Comparison of ENCODE assay signal across 26 cellular contexts in genomic region chr7:149184274-149184673, GRCh38.
"Had no signal": no experiment of that assay in that cellular context is flagged by ENCODE, and none has a peak within 500 bp of the region (broad histone marks: within the 10 kb centered on the region; RNA-seq: fewer than 3 reads in every experiment).

No MANE protein-coding gene starts in this region.

- H3K36me3 Mint-ChIP-seq: natural killer cell had no signal

- H3K27ac ChIP-seq: left ventricle myocardium inferior, parathyroid adenoma, right atrium auricular region, right lobe of liver, stomach, testis, thyroid gland, transverse colon, upper lobe of left lung, vagina had no signal

- H3K4me1 Mint-ChIP-seq: immature natural killer cell, natural killer cell, neural crest cell had no signal

- H3K79me2 ChIP-seq: parathyroid adenoma had no signal

- ATAC-seq: natural killer cell; right lobe of liver; stimulated activated naive B cell treated with anti-CD40 and anti-IgM and Interleukin-4, amounts not matched to agents 10 μg/mL and 1 μg/mL and 100 μg/mL, for 72 hours; stimulated activated naive CD8-positive, alpha-beta T cell treated with anti-CD3 and anti-CD28 coated beads, Interleukin-15, Interleukin-2, amounts not matched to agents 100 U/mL and 50 U/mL, for 24 hours had no signal

- H3K9ac ChIP-seq: parathyroid adenoma had no signal

- H3K27ac Mint-ChIP-seq: mesothelial cell of epicardium; natural killer cell; progenitor cell of endocrine pancreas; stimulated activated naive B cell treated with anti-CD40 and anti-IgM and Interleukin-4, amounts not matched to agents 10 μg/mL and 1 μg/mL and 100 μg/mL, for 72 hours had no signal

- H3K9me3 Mint-ChIP-seq: immature natural killer cell; mesothelial cell of epicardium; naive B cell; natural killer cell; neural crest cell; stimulated activated naive B cell treated with anti-CD40 and anti-IgM and Interleukin-4, amounts not matched to agents 10 μg/mL and 1 μg/mL and 100 μg/mL, for 72 hours had no signal

- H3K4me1 ChIP-seq: parathyroid adenoma, right lobe of liver, testis, thyroid gland had no signal

- H3K9me3 ChIP-seq: left ventricle myocardium inferior, right atrium auricular region, right lobe of liver, stomach, testis, thyroid gland, transverse colon, upper lobe of left lung, vagina had no signal

- FAIRE-seq: islet of Langerhans had no signal

- H2AFZ ChIP-seq: parathyroid adenoma had no signal

- H3K27me3 ChIP-seq: right atrium auricular region, right lobe of liver, stomach, testis, thyroid gland, transverse colon, upper lobe of left lung, vagina had no signal

- H3K4me2 ChIP-seq: smooth muscle cell had no signal

- H3K4me3 Mint-ChIP-seq: immature natural killer cell; mesothelial cell of epicardium; naive B cell; natural killer cell; neural crest cell; stimulated activated naive B cell treated with anti-CD40 and anti-IgM and Interleukin-4, amounts not matched to agents 10 μg/mL and 1 μg/mL and 100 μg/mL, for 72 hours had no signal

- DNase-seq: hypothalamus; immature natural killer cell; left ventricle myocardium inferior; mesendoderm; naive B cell; natural killer cell; nucleus accumbens; right lobe of liver; stimulated activated CD4-positive, alpha-beta T cell treated with anti-CD3 and anti-CD28 coated beads, Interleukin-1b, Interleukin-23, amount 100 ng/mL, for 48 hours; stimulated activated CD4-positive, alpha-beta T cell treated with anti-CD3 and anti-CD28 coated beads, Interleukin-4, amount 100 ng/mL, for 1 hour; stimulated activated naive B cell treated with anti-CD40 and anti-IgM and Interleukin-4, amounts not matched to agents 10 μg/mL and 1 μg/mL and 100 μg/mL, for 72 hours; stimulated activated naive CD8-positive, alpha-beta T cell treated with anti-CD3 and anti-CD28 coated beads, Interleukin-15, Interleukin-2, amounts not matched to agents 100 U/mL and 50 U/mL, for 24 hours; stomach; testis; thyroid gland; transverse colon; upper lobe of left lung had no signal

- H3K4me3 ChIP-seq: left ventricle myocardium inferior, lung, right atrium auricular region, right lobe of liver, smooth muscle cell, stomach, testis, thyroid gland, transverse colon, upper lobe of left lung, vagina had no signal

- H3K27me3 Mint-ChIP-seq: naive B cell; stimulated activated naive B cell treated with anti-CD40 and anti-IgM and Interleukin-4, amounts not matched to agents 10 μg/mL and 1 μg/mL and 100 μg/mL, for 72 hours had no signal
